ENCODE assay signal across 8 cellular contexts in genomic region chr6:11714116-11714797, GRCh38.
DNase-seq lines count a peak whose midpoint lies in the region; ATAC-seq, FAIRE-seq and TF ChIP-seq lines count a peak whose summit lies in the region.

No MANE protein-coding gene starts in this region.

- FAIRE-seq in GM12892 (lab: Jason Lieb, UNC) = peak; percentile 74

- H3K9me3 ChIP-seq in effector memory CD4-positive, alpha-beta T cell (ENCODE audit: control insufficient read depth, low read length) = no peaks in the 10 kb centered on the region

- TF ChIP-seq POLR2A in GM12892 (IDR thresholded peaks at IDR 0.05; ENCODE audit: low read depth, low read length) = no peak

- no peaks in the 10 kb centered on the region for H3K27me3 Mint-ChIP-seq in T-helper 1 cell treated with Interleukin-12 subunit alpha and Interleukin-12 subunit beta and Interleukin-4 antibody, amounts not matched to agents 30 μg/mL and 1 μg/mL, for 36 hours (ENCODE audit: low read depth)

- DNase-seq in GM12892 (ENCODE audit: insufficient read length) (no peak), NCI-H2107 treated with DMSO at 0.1 percent for 48 hours (lab: John Stamatoyannopoulos, UW; ENCODE audit: unreplicated experiment) (no peak), KG1 (lab: John Stamatoyannopoulos, UW) (no peak), hypothalamus (lab: John Stamatoyannopoulos, UW) (no peak)
- no peak for DNase-seq in effector memory CD4-positive, alpha-beta T cell

- H3K9me3 Mint-ChIP-seq in T-helper 1 cell treated with Interleukin-12 subunit alpha and Interleukin-12 subunit beta and Interleukin-4 antibody, amounts not matched to agents 30 μg/mL and 1 μg/mL, for 36 hours = peaks cover 3% of the 10 kb centered on the region

- peaks cover 25% of the 10 kb centered on the region for H3K36me3 Mint-ChIP-seq in T-helper 1 cell treated with Interleukin-12 subunit alpha and Interleukin-12 subunit beta and Interleukin-4 antibody, amounts not matched to agents 30 μg/mL and 1 μg/mL, for 36 hours (ENCODE audit: low read depth)

- H3K27ac Mint-ChIP-seq in T-helper 1 cell treated with Interleukin-12 subunit alpha and Interleukin-12 subunit beta and Interleukin-4 antibody, amounts not matched to agents 30 μg/mL and 1 μg/mL, for 36 hours = peak overlapping the region; percentile 98

- peaks cover 53% of the 10 kb centered on the region for H3K4me1 ChIP-seq in effector memory CD4-positive, alpha-beta T cell (ENCODE audit: control insufficient read depth, insufficient read depth, low read length, poor library complexity, severe bottlenecking)

- H3K27me3 ChIP-seq in effector memory CD4-positive, alpha-beta T cell (replicated peaks; ENCODE audit: control insufficient read depth, insufficient read depth, low read length, poor library complexity, severe bottlenecking) = no peaks in the 10 kb centered on the region

- H3K4me3 ChIP-seq in effector memory CD4-positive, alpha-beta T cell (ENCODE audit: insufficient read depth, low read depth, low read length, poor library complexity, severe bottlenecking) = no peak overlapping the region

- peaks cover 68% of the 10 kb centered on the region for H3K4me1 Mint-ChIP-seq in T-helper 1 cell treated with Interleukin-12 subunit alpha and Interleukin-12 subunit beta and Interleukin-4 antibody, amounts not matched to agents 30 μg/mL and 1 μg/mL, for 36 hours (ENCODE audit: low read depth)

- peak overlapping the region; percentile 57 for H3K4me3 Mint-ChIP-seq in T-helper 1 cell treated with Interleukin-12 subunit alpha and Interleukin-12 subunit beta and Interleukin-4 antibody, amounts not matched to agents 30 μg/mL and 1 μg/mL, for 36 hours

- peak overlapping the region; percentile 54 for H3K27ac ChIP-seq in effector memory CD4-positive, alpha-beta T cell (ENCODE audit: insufficient read depth, low read length, poor library complexity, severe bottlenecking)

- H3K36me3 ChIP-seq in effector memory CD4-positive, alpha-beta T cell (ENCODE audit: control insufficient read depth, insufficient read depth, low read length) = peaks cover 11% of the 10 kb centered on the region

- ATAC-seq in GM21515 (IDR thresholded peaks at IDR 0.05; ENCODE audit: unreplicated experiment) = peak; percentile 43
- no peak for ATAC-seq in GM19035 (IDR thresholded peaks at IDR 0.05; ENCODE audit: unreplicated experiment)
